Comparison of ENCODE assay signal across 18 cellular contexts in genomic region chr6:7882505-7883257, GRCh38. TPM values are rescaled to one million over a fixed set of nuclear protein-coding genes. Genes with fewer than 3 reads are reported as not detected.
DNase-seq lines count a peak whose midpoint lies in the region; ATAC-seq and TF ChIP-seq lines count a peak whose summit lies in the region.
"Had no signal": no experiment of that assay in that cellular context is flagged by ENCODE, and none has a peak within 500 bp of the region (broad histone marks: within the 10 kb centered on the region; RNA-seq: fewer than 3 reads in every experiment).

No MANE protein-coding gene starts in this region.

- intact Hi-C loops in HCT116 (cut with micrococcal nuclease): no loop called here
- intact Hi-C loops in Panc1 (cut with micrococcal nuclease; ENCODE audit: unreplicated experiment): no loop called here

- H4K20me1 ChIP-seq in HCT116 (ENCODE audit: insufficient read depth) (no peaks in the 10 kb centered on the region), hepatocyte (ENCODE audit: insufficient read depth, poor library complexity, severe bottlenecking) (no peaks in the 10 kb centered on the region), neural progenitor cell (ENCODE audit: low read depth) (no peaks in the 10 kb centered on the region)

- H3K36me3 Mint-ChIP-seq in neural progenitor cell: peaks cover 41% of the 10 kb centered on the region
- peaks cover 41% of the 10 kb centered on the region for H3K36me3 Mint-ChIP-seq in activated CD8-positive, alpha-beta memory T cell treated with anti-CD3 and anti-CD28 coated beads, Interleukin-2, amount 10 ng/mL, durations not matched to agents 7 days and 5 days
- H3K36me3 Mint-ChIP-seq in activated CD8-positive, alpha-beta T cell treated with anti-CD3 and anti-CD28 coated beads, Interleukin-2, amount 10 ng/mL, durations not matched to agents 7 days and 5 days (ENCODE audit: low read depth): peaks cover 44% of the 10 kb centered on the region

- TF ChIP-seq POLR2A in HCT116 (IDR thresholded peaks at IDR 0.05; ENCODE audit: borderline replicate concordance, extremely low read depth, insufficient read depth, insufficient read length): no peak

- peaks cover 4% of the 10 kb centered on the region for H3F3A ChIP-seq in neural progenitor cell (ENCODE audit: low read depth)

- H3K9me3 Mint-ChIP-seq in neural progenitor cell: no peaks in the 10 kb centered on the region
- H3K9me3 Mint-ChIP-seq in activated CD8-positive, alpha-beta memory T cell treated with anti-CD3 and anti-CD28 coated beads, Interleukin-2, amount 10 ng/mL, durations not matched to agents 7 days and 5 days (ENCODE audit: low read depth): no peaks in the 10 kb centered on the region
- H3K9me3 Mint-ChIP-seq in activated CD8-positive, alpha-beta T cell treated with anti-CD3 and anti-CD28 coated beads, Interleukin-2, amount 10 ng/mL, durations not matched to agents 7 days and 5 days (ENCODE audit: insufficient read depth): no peaks in the 10 kb centered on the region

- no peak overlapping the region for H3K4me3 Mint-ChIP-seq in neural progenitor cell
- H3K4me3 Mint-ChIP-seq in activated CD8-positive, alpha-beta memory T cell treated with anti-CD3 and anti-CD28 coated beads, Interleukin-2, amount 10 ng/mL, durations not matched to agents 7 days and 5 days: no peak overlapping the region
- no peak overlapping the region for H3K4me3 Mint-ChIP-seq in activated CD8-positive, alpha-beta T cell treated with anti-CD3 and anti-CD28 coated beads, Interleukin-2, amount 10 ng/mL, durations not matched to agents 7 days and 5 days

- H3K36me3 ChIP-seq in HCT116 (ENCODE audit: control insufficient read depth in 1 of 2, insufficient read depth in 2 of 2, low read length in 2 of 2): peaks cover 51 to 57% of the 10 kb centered on the region in 2 experiments
- H3K36me3 ChIP-seq in Panc1 (ENCODE audit: control insufficient read depth, insufficient read depth, low read length): peaks cover 32% of the 10 kb centered on the region
- no peaks in the 10 kb centered on the region for H3K36me3 ChIP-seq in hepatocyte (replicated peaks; ENCODE audit: insufficient read depth, low read depth)
- peaks cover 6% of the 10 kb centered on the region for H3K36me3 ChIP-seq in neural progenitor cell

- H3K4me3 ChIP-seq in HCT116 (replicated peaks in 1 of 2; ENCODE audit: low read depth in 1 of 2, low read length in 2 of 2): no peak overlapping the region
- no peak overlapping the region for H3K4me3 ChIP-seq in Panc1 (ENCODE audit: low read depth in 2 of 2, low read length in 2 of 2)
- H3K4me3 ChIP-seq in hepatocyte: no peak overlapping the region
- no peak overlapping the region for H3K4me3 ChIP-seq in neural progenitor cell
- H3K4me3 ChIP-seq: A549; BLaER1 treated with 17β-estradiol and CSF1 and Interleukin-3, amounts not matched to agents 10 nM and 100 nM; SJSA1 had no signal

- in situ Hi-C loops in Panc1 (cut with HindIII; ENCODE audit: low pct_unique_long_range_greater_than_20kb, low sequenced_read_pairs): no loop called here

- H3K9me2 ChIP-seq in HCT116 (ENCODE audit: insufficient read depth): no peaks in the 10 kb centered on the region
- H3K9me2 ChIP-seq in hepatocyte (replicated peaks; ENCODE audit: insufficient read depth): no peaks in the 10 kb centered on the region

- CTCF ChIA-PET in HCT116 (lab: Charles Lee) (no interaction called here), Panc1 (lab: Charles Lee) (no interaction called here)
- CTCF ChIA-PET in activated CD8-positive, alpha-beta memory T cell treated with anti-CD3 and anti-CD28 coated beads, Interleukin-2, amount 10 ng/mL, durations not matched to agents 7 days and 5 days (lab: Charles Lee): no interaction called here
- CTCF ChIA-PET in activated CD8-positive, alpha-beta T cell treated with anti-CD3 and anti-CD28 coated beads, Interleukin-2, amount 10 ng/mL, durations not matched to agents 7 days and 5 days (lab: Charles Lee): no interaction called here

- H3K27me3 Mint-ChIP-seq in neural progenitor cell (ENCODE audit: insufficient read depth, low read depth): peaks cover 4% of the 10 kb centered on the region
- H3K27me3 Mint-ChIP-seq in activated CD8-positive, alpha-beta memory T cell treated with anti-CD3 and anti-CD28 coated beads, Interleukin-2, amount 10 ng/mL, durations not matched to agents 7 days and 5 days: no peaks in the 10 kb centered on the region
- no peaks in the 10 kb centered on the region for H3K27me3 Mint-ChIP-seq in activated CD8-positive, alpha-beta T cell treated with anti-CD3 and anti-CD28 coated beads, Interleukin-2, amount 10 ng/mL, durations not matched to agents 7 days and 5 days (ENCODE audit: low read depth)

- ATAC-seq in HCT116 (no peak), Panc1 (no peak)
- no peak for ATAC-seq in activated CD8-positive, alpha-beta memory T cell treated with anti-CD3 and anti-CD28 coated beads, Interleukin-2, amount 10 ng/mL, durations not matched to agents 7 days and 5 days
- ATAC-seq in activated CD8-positive, alpha-beta T cell treated with anti-CD3 and anti-CD28 coated beads, Interleukin-2, amount 10 ng/mL, durations not matched to agents 7 days and 5 days: no peak
- ATAC-seq: A549 had no signal

- H3K4me2 ChIP-seq in HCT116 (ENCODE audit: low read length) (no peak overlapping the region), hepatocyte (no peak overlapping the region), neural progenitor cell (no peak overlapping the region)
- H3K4me2 ChIP-seq: A549; BLaER1 treated with 17β-estradiol and CSF1 and Interleukin-3, amounts not matched to agents 10 nM and 100 nM; KMS-11 had no signal

- H3K9me3 ChIP-seq in HCT116 (ENCODE audit: control insufficient read depth in 1 of 2, insufficient read depth in 1 of 2, low read depth in 1 of 2, low read length in 2 of 2) (no peaks in the 10 kb centered on the region), Panc1 (ENCODE audit: control insufficient read depth, insufficient read depth, low read depth, low read length) (no peaks in the 10 kb centered on the region), hepatocyte (ENCODE audit: low read depth) (no peaks in the 10 kb centered on the region), neural progenitor cell (ENCODE audit: low read depth) (no peaks in the 10 kb centered on the region)
- H3K9me3 ChIP-seq: A549; BLaER1 treated with 17β-estradiol and CSF1 and Interleukin-3, amounts not matched to agents 10 nM and 100 nM; SJSA1 had no signal

- POLR2A ChIA-PET in HCT116 (lab: Charles Lee) (no interaction called here), Panc1 (lab: Charles Lee) (no interaction called here)
- POLR2A ChIA-PET in activated CD8-positive, alpha-beta T cell treated with anti-CD3 and anti-CD28 coated beads, Interleukin-2, amount 10 ng/mL, durations not matched to agents 7 days and 5 days (lab: Charles Lee): no interaction called here

- TSS peak; percentile 43 for BruUV-seq in HCT116 (replicated peaks; lab: Mats Ljungman, UMichigan)
- TSS peak; percentile 89 for BruUV-seq in Panc1 (replicated peaks; lab: Mats Ljungman, UMichigan)

- RAD21 ChIA-PET in HCT116 (lab: Charles Lee; ENCODE audit: low non-redundant PET in 1 of 2, low total read pairs in 2 of 2, uncharacterized antibody in 2 of 2, unreplicated experiment in 2 of 2): no interaction called here

- H3K9ac ChIP-seq in HCT116 (ENCODE audit: low read length): no peak overlapping the region
- no peak overlapping the region for H3K9ac ChIP-seq in neural progenitor cell
- H3K9ac ChIP-seq: BLaER1 treated with 17β-estradiol and CSF1 and Interleukin-3, amounts not matched to agents 10 nM and 100 nM; KMS-11 had no signal

- H2AFZ ChIP-seq in HCT116 (ENCODE audit: low read depth, low read length, poor library complexity, severe bottlenecking) (no peak overlapping the region), hepatocyte (no peak overlapping the region), neural progenitor cell (replicated peaks) (no peak overlapping the region)

- H3K79me2 ChIP-seq in HCT116 (ENCODE audit: insufficient read depth, low read length) (0 out of 2 replicates have a peak, but pooled peaks cover 4% of the 10 kb centered on the region), hepatocyte (no peaks in the 10 kb centered on the region), neural progenitor cell (ENCODE audit: low read depth) (no peaks in the 10 kb centered on the region)

- TF ChIP-seq CTCF in HCT116 (IDR thresholded peaks at IDR 0.05 in 2 of 3, conservative IDR thresholded peaks at IDR 0.05 in 1 of 3; ENCODE audit: borderline replicate concordance in 1 of 3, insufficient read depth in 1 of 3, low read depth in 2 of 3, low read length in 2 of 3) (no peak), Panc1 (IDR thresholded peaks at IDR 0.05) (no peak), hepatocyte (IDR thresholded peaks at IDR 0.05; ENCODE audit: poor library complexity) (no peak), neural progenitor cell (IDR thresholded peaks at IDR 0.05) (no peak)

- H3K27me3 ChIP-seq in HCT116 (ENCODE audit: insufficient read depth, low read length) (no peaks in the 10 kb centered on the region), Panc1 (ENCODE audit: control insufficient read depth, insufficient read depth, low read length) (no peaks in the 10 kb centered on the region), hepatocyte (no peaks in the 10 kb centered on the region), neural progenitor cell (no peaks in the 10 kb centered on the region)
- H3K27me3 ChIP-seq: BLaER1 treated with 17β-estradiol and CSF1 and Interleukin-3, amounts not matched to agents 10 nM and 100 nM; SJSA1 had no signal

- WGBS in hepatocyte (ENCODE audit: low lambda C conversion rate, missing lambda C conversion rate): 84% methylated on average over 19 of the region's 19 CpGs

- H3K27ac Mint-ChIP-seq in neural progenitor cell: peak overlapping the region; percentile 24
- no peak overlapping the region for H3K27ac Mint-ChIP-seq in activated CD8-positive, alpha-beta memory T cell treated with anti-CD3 and anti-CD28 coated beads, Interleukin-2, amount 10 ng/mL, durations not matched to agents 7 days and 5 days
- no peak overlapping the region for H3K27ac Mint-ChIP-seq in activated CD8-positive, alpha-beta T cell treated with anti-CD3 and anti-CD28 coated beads, Interleukin-2, amount 10 ng/mL, durations not matched to agents 7 days and 5 days

- H3K4me1 Mint-ChIP-seq in neural progenitor cell: peaks cover 4% of the 10 kb centered on the region
- no peaks in the 10 kb centered on the region for H3K4me1 Mint-ChIP-seq in activated CD8-positive, alpha-beta memory T cell treated with anti-CD3 and anti-CD28 coated beads, Interleukin-2, amount 10 ng/mL, durations not matched to agents 7 days and 5 days
- no peaks in the 10 kb centered on the region for H3K4me1 Mint-ChIP-seq in activated CD8-positive, alpha-beta T cell treated with anti-CD3 and anti-CD28 coated beads, Interleukin-2, amount 10 ng/mL, durations not matched to agents 7 days and 5 days (ENCODE audit: low read depth)

- DNase-seq in HCT116 (ENCODE audit: low read depth, low spot score) (no peak), Panc1 (ENCODE audit: low read depth, low spot score) (no peak), hepatocyte (ENCODE audit: low spot score) (no peak), neural progenitor cell (ENCODE audit: low spot score) (no peak), NCI-H146 (lab: John Stamatoyannopoulos, UW) (no peak), NOMO-1 treated with DMSO at 0.1 percent for 48 hours (lab: John Stamatoyannopoulos, UW; ENCODE audit: unreplicated experiment) (no peak)
- no peak for DNase-seq in activated CD8-positive, alpha-beta memory T cell treated with anti-CD3 and anti-CD28 coated beads, Interleukin-2, amount 10 ng/mL, durations not matched to agents 7 days and 5 days
- no peak for DNase-seq in activated CD8-positive, alpha-beta T cell treated with anti-CD3 and anti-CD28 coated beads, Interleukin-2, amount 10 ng/mL, durations not matched to agents 7 days and 5 days
- DNase-seq: DMS 273 treated with DMSO at 0.1 percent for 48 hours, GF-D8, H7, NCI-H1092 treated with DMSO at 0.1 percent for 48 hours, NCI-H1694, NCI-H524 had no signal

- H3K27ac ChIP-seq in HCT116 (ENCODE audit: low read depth, low read length) (no peak overlapping the region), Panc1 (ENCODE audit: low read length) (no peak overlapping the region), hepatocyte (peak overlapping the region; percentile 20), neural progenitor cell (no peak overlapping the region)
- H3K27ac ChIP-seq: A549; BLaER1 treated with 17β-estradiol and CSF1 and Interleukin-3, amounts not matched to agents 10 nM and 100 nM; SJSA1 had no signal

- no peaks in the 10 kb centered on the region for H3K4me1 ChIP-seq in HCT116 (ENCODE audit: control insufficient read depth in 1 of 2, insufficient read depth in 2 of 2, low read length in 2 of 2)
- H3K4me1 ChIP-seq in Panc1 (ENCODE audit: control insufficient read depth, insufficient read depth, low read length): no peaks in the 10 kb centered on the region
- H3K4me1 ChIP-seq in hepatocyte (ENCODE audit: insufficient read depth): peaks cover 4% of the 10 kb centered on the region
- no peaks in the 10 kb centered on the region for H3K4me1 ChIP-seq in neural progenitor cell
- H3K4me1 ChIP-seq: SJSA1 had no signal

- TF ChIP-seq RAD21 in HCT116 (IDR thresholded peaks at IDR 0.05; ENCODE audit: low read depth): no peak

RNA-seq across cellular contexts. Expression of gene TXNDC5, which starts 27.9 kb away (rescaled TPM):
- total RNA-seq in HCT116 (2021; ENCODE audit: unreplicated experiment) (162 TPM), Panc1 (2021; ENCODE audit: unreplicated experiment) (177 TPM), hepatocyte (222 and 241 TPM in 2 replicates), neural progenitor cell (ENCODE audit: low replicate concordance) (155 TPM in 2 replicates)
- polyA plus RNA-seq in HCT116 (2012): 168 and 170 TPM in 2 replicates
- polyA plus RNA-seq in Panc1 (2012; ENCODE audit: insufficient read length): 178 TPM
- 177 and 238 TPM in 2 replicates for polyA plus RNA-seq in hepatocyte
- 10 to 100 TPM; 27.7 to 45.4 TPM for total RNA-seq in activated CD8-positive, alpha-beta memory T cell treated with anti-CD3 and anti-CD28 coated beads, Interleukin-2, amount 10 ng/mL, durations not matched to agents 7 days and 5 days
- 10 to 100 TPM; 35.0 to 36.9 TPM for total RNA-seq in activated CD8-positive, alpha-beta T cell treated with anti-CD3 and anti-CD28 coated beads, Interleukin-2, amount 10 ng/mL, durations not matched to agents 7 days and 5 days
